35 cellular contexts compared by ENCODE assay signal in genomic region chr9:111676116-111676515, GRCh38.
"Had no signal": no experiment of that assay in that cellular context is flagged by ENCODE, and none has a peak within 500 bp of the region (broad histone marks: within the 10 kb centered on the region; RNA-seq: fewer than 3 reads in every experiment).

No MANE protein-coding gene starts in this region.

- H3K4me3 ChIP-seq: MG63 had no signal

- H3K27me3 ChIP-seq: MG63 had no signal

- DNase-seq: MG63, MM.1S, MV-4-11, NCI-H1048, NCI-H1092, NCI-H1092 treated with DMSO at 0.1 percent for 48 hours, NCI-H1105, NCI-H1105 treated with DMSO at 0.1 percent for 48 hours, NCI-H1417, NCI-H1417 treated with DMSO at 0.1 percent for 48 hours, NCI-H1436, NCI-H1436 treated with DMSO at 0.1 percent for 48 hours, NCI-H146, NCI-H1694, NCI-H1694 treated with DMSO at 0.1 percent for 48 hours, NCI-H187, NCI-H187 treated with DMSO at 0.1 percent for 48 hours, NCI-H1930, NCI-H2029, NCI-H2029 treated with DMSO at 0.1 percent for 48 hours, NCI-H2081, NCI-H2081 treated with DMSO at 0.1 percent for 48 hours, NCI-H2107, NCI-H2171, NCI-H2171 treated with DMSO at 0.1 percent for 48 hours, NCI-H2227 treated with DMSO at 0.1 percent for 48 hours, NCI-H226, NCI-H345, NCI-H446, NCI-H446 treated with DMSO at 0.1 percent for 48 hours, NCI-H510A, NCI-H510A treated with DMSO at 0.1 percent for 48 hours, NCI-H524, NCI-H524 treated with DMSO at 0.1 percent for 48 hours, NCI-H526 had no signal
